In genomic region chr1:116855220-116855619, GRCh38 we compare ENCODE assay signal across 9 cellular contexts. TPM values are rescaled to one million over a fixed set of nuclear protein-coding genes. Genes with fewer than 3 reads are reported as not detected.
DNase-seq lines count a peak whose midpoint lies in the region; ATAC-seq, FAIRE-seq and TF ChIP-seq lines count a peak whose summit lies in the region.
"Had no signal": no experiment of that assay in that cellular context is flagged by ENCODE, and none has a peak within 500 bp of the region (broad histone marks: within the 10 kb centered on the region; RNA-seq: fewer than 3 reads in every experiment).

No MANE protein-coding gene starts in this region.

- no peak for DNase-seq in A549 (ENCODE audit: low read depth in 1 of 2, low spot score in 1 of 2)
- peak; percentile 80 for DNase-seq in M059J (ENCODE audit: low read depth)
- DNase-seq in K562 (ENCODE audit: extremely low read depth in 1 of 4, low spot score in 3 of 4), result no peak
- DNase-seq in mesenchymal stem cell, result peak; percentile 47
- no peak for DNase-seq in COR-L47 (lab: John Stamatoyannopoulos, UW)

- H3K4me3 ChIP-seq in A549, result no peak overlapping the region
- no peak overlapping the region for H3K4me3 ChIP-seq in K562
- H3K4me3 ChIP-seq in mesenchymal stem cell (ENCODE audit: insufficient read depth in 1 of 2, low read depth in 1 of 2, low read length in 2 of 2), result peak overlapping the region in 1 of 2 experiments; percentile 31
- H3K4me3 ChIP-seq: HAP-1 had no signal

- H3K9me1 ChIP-seq in K562 (ENCODE audit: control insufficient read depth, insufficient read depth, low read length), result no peaks in the 10 kb centered on the region

- H3K79me2 ChIP-seq in K562 (ENCODE audit: control insufficient read depth, insufficient read depth, low read length), result no peaks in the 10 kb centered on the region

- H3K4me1 ChIP-seq in A549, result peaks cover 35% of the 10 kb centered on the region
- H3K4me1 ChIP-seq in K562 (replicated peaks in 1 of 2; ENCODE audit: control insufficient read depth in 2 of 2, insufficient read depth in 2 of 2, low read length in 2 of 2), result peaks cover 0 to 13% of the 10 kb centered on the region in 2 experiments; a peak in 3 of 5 replicates
- peaks cover 18% of the 10 kb centered on the region for H3K4me1 ChIP-seq in mesenchymal stem cell (ENCODE audit: control insufficient read depth, insufficient read depth, low read depth, low read length)

- H3K9me3 ChIP-seq in A549, result no peaks in the 10 kb centered on the region
- H3K9me3 ChIP-seq in K562 (replicated peaks; ENCODE audit: control insufficient read depth, insufficient read depth, low read depth, low read length), result no peaks in the 10 kb centered on the region
- H3K9me3 ChIP-seq in mesenchymal stem cell (ENCODE audit: control insufficient read depth, low read length), result no peaks in the 10 kb centered on the region
- H3K9me3 ChIP-seq: HAP-1 had no signal

- peak overlapping the region in 1 of 2 experiments; percentile 9 for H3K4ac ChIP-seq in mesenchymal stem cell (ENCODE audit: low read depth in 1 of 2, low read length in 2 of 2)

- H2BK12ac ChIP-seq in mesenchymal stem cell (ENCODE audit: low read length in 2 of 2), result peak overlapping the region; percentile 82 to 92

- H2AK5ac ChIP-seq in mesenchymal stem cell (ENCODE audit: low read length, severe bottlenecking), result peak overlapping the region; percentile 84

- peak overlapping the region; percentile 71 for H2BK120ac ChIP-seq in mesenchymal stem cell (ENCODE audit: low read depth, low read length)

- 47% methylated on average over 5 of the region's 5 CpGs for WGBS in A549 (ENCODE audit: missing lambda C conversion rate)
- 46% methylated on average over 5 of the region's 5 CpGs for WGBS in K562 (ENCODE audit: insufficient coverage, low coverage, missing lambda C conversion rate)
- 47% methylated on average over 4 of the region's 5 CpGs for WGBS in mesenchymal stem cell

- peak overlapping the region; percentile 3; the same call in 1 of the 2 replicates for H2AFZ ChIP-seq in K562 (ENCODE audit: low read depth, low read length)
- no peak overlapping the region for H2AFZ ChIP-seq in mesenchymal stem cell (ENCODE audit: low read depth, low read length)

- H3K4me2 ChIP-seq in A549 (peak overlapping the region; percentile 82), K562 (ENCODE audit: insufficient read depth, low read length) (no peak overlapping the region), mesenchymal stem cell (ENCODE audit: low read length, poor library complexity, severe bottlenecking) (no peak overlapping the region)

- no peak for TF ChIP-seq EP300 in A549 (IDR thresholded peaks at IDR 0.05)
- TF ChIP-seq EP300 in K562 (IDR thresholded peaks at IDR 0.05; ENCODE audit: low read length), result no peak

- POLR2A ChIA-PET in A549 (lab: Yijun Ruan, JAX) (no interaction called here), K562 (lab: Yijun Ruan, JAX) (interaction anchor here (0.6 to 2.0 kb wide), 4 partner anchors 9 to 24 kb away, joined by 3 to 7 read pairs (median 4); no protein-coding TSS in a partner anchor)

- H3K18ac ChIP-seq in mesenchymal stem cell (ENCODE audit: low read depth in 1 of 2, low read length in 2 of 2), result peak overlapping the region; percentile 26 to 71

- no peak for FAIRE-seq in A549 (lab: Jason Lieb, UNC)
- FAIRE-seq in K562 (lab: Jason Lieb, UNC), result no peak

- H4K20me1 ChIP-seq in K562 (replicated peaks; ENCODE audit: control insufficient read depth, insufficient read depth, low read length), result no peaks in the 10 kb centered on the region

- H3K9ac ChIP-seq in K562 (ENCODE audit: insufficient read depth in 1 of 2, low read depth in 2 of 2, low read length in 2 of 2) (peak overlapping the region in 1 of 2 experiments; percentile 24; a peak in 1 of 4 replicates), mesenchymal stem cell (ENCODE audit: low read length) (peak overlapping the region; percentile 31)

- no peak overlapping the region for H3K23ac ChIP-seq in mesenchymal stem cell (ENCODE audit: low read length in 2 of 2)

- no peak for TF ChIP-seq POLR2A in A549 (IDR thresholded peaks at IDR 0.05; ENCODE audit: low read length)
- no peak for TF ChIP-seq POLR2A in K562 (conservative IDR thresholded peaks at IDR 0.05)

- intact Hi-C loops in K562 (cut with micrococcal nuclease), result loop anchor here (10.0 kb wide), 1 partner anchor 200 kb away; no protein-coding TSS in a partner anchor

- no peaks in the 10 kb centered on the region for H3K79me1 ChIP-seq in mesenchymal stem cell (replicated peaks; ENCODE audit: low read length, poor library complexity, severe bottlenecking)

- H4K91ac ChIP-seq in mesenchymal stem cell (ENCODE audit: low read length), result peak overlapping the region; percentile 57

- no TSS peak for BruUV-seq in K562 (replicated peaks; lab: Mats Ljungman, UMichigan)

- ATAC-seq in A549, result no peak
- ATAC-seq in K562, result no peak; the same call in 1 of the 3 replicates
- ATAC-seq in GM21737 (IDR thresholded peaks at IDR 0.05; ENCODE audit: unreplicated experiment), result no peak
- no peak for ATAC-seq in GM21619 (IDR thresholded peaks at IDR 0.05; ENCODE audit: unreplicated experiment)
- no peak for ATAC-seq in GM21717 (IDR thresholded peaks at IDR 0.05; ENCODE audit: unreplicated experiment)

- in situ Hi-C loops in K562 (cut with MboI), result no loop called here

- H3K36me3 ChIP-seq in K562 (ENCODE audit: control insufficient read depth, insufficient read depth, low read length), result no peaks in the 10 kb centered on the region
- H3K36me3 ChIP-seq in mesenchymal stem cell (ENCODE audit: control insufficient read depth in 1 of 2, insufficient read depth in 2 of 2, low read depth in 1 of 2, low read length in 2 of 2), result no peaks in the 10 kb centered on the region
- H3K36me3 ChIP-seq: HAP-1 had no signal

- H3K27me3 ChIP-seq in K562 (ENCODE audit: control insufficient read depth in 2 of 2, insufficient read depth in 2 of 2, low read length in 2 of 2), result no peaks in the 10 kb centered on the region
- peaks cover 0 to 5% of the 10 kb centered on the region in 2 experiments for H3K27me3 ChIP-seq in mesenchymal stem cell (ENCODE audit: control insufficient read depth in 1 of 2, insufficient read depth in 1 of 2, low read length in 2 of 2)

- CTCF ChIA-PET in A549 (lab: Yijun Ruan, JAX) (interaction anchor here (1.1 to 1.5 kb wide), 4 partner anchors 15 to 193 kb away, joined by 3 read pairs; no protein-coding TSS in a partner anchor), K562 (lab: Yijun Ruan, JAX; ENCODE audit: low intra/inter-chr PET ratio) (no interaction called here)

- H3K14ac ChIP-seq in mesenchymal stem cell (ENCODE audit: low read length in 2 of 2), result no peak overlapping the region

- TF ChIP-seq RAD21 in A549 (conservative IDR thresholded peaks at IDR 0.05 in 1 of 2, IDR thresholded peaks at IDR 0.05 in 1 of 2) (no peak), K562 (CRISPR knock-in tag; conservative IDR thresholded peaks at IDR 0.05 in 1 of 2, IDR thresholded peaks at IDR 0.05 in 1 of 2) (no peak)

- TF ChIP-seq CTCF in A549 (IDR thresholded peaks at IDR 0.05) (no peak), K562 (IDR thresholded peaks at IDR 0.05 in 2 of 3, conservative IDR thresholded peaks at IDR 0.05 in 1 of 3; ENCODE audit: insufficient read depth in 2 of 3, low read depth in 1 of 3, low read length in 3 of 3) (no peak)

- peak overlapping the region; percentile 66 for H4K8ac ChIP-seq in mesenchymal stem cell (ENCODE audit: low read length)

- no peak overlapping the region for H2BK5ac ChIP-seq in mesenchymal stem cell (ENCODE audit: low read depth, low read length, poor library complexity, severe bottlenecking)

- H3K27ac ChIP-seq in A549 (peak overlapping the region; percentile 75 to 86; a peak in 5 of 6 replicates), K562 (ENCODE audit: extremely low read depth, low read depth, low read length) (no peak overlapping the region), mesenchymal stem cell (ENCODE audit: low read length, poor library complexity, severe bottlenecking) (peak overlapping the region; percentile 93)

- peak overlapping the region; percentile 34 for H2BK15ac ChIP-seq in mesenchymal stem cell (ENCODE audit: low read depth, poor library complexity, severe bottlenecking)

TF ChIP-seq in A549, 52 proteins besides CTCF, POLR2A, EP300 and RAD21 (continues in another document):
- TF ChIP-seq MYC (IDR thresholded peaks at IDR 0.05; ENCODE audit: borderline replicate concordance, low read length), result no peak
- no peak for TF ChIP-seq PHF8 (IDR thresholded peaks at IDR 0.05; ENCODE audit: borderline replicate concordance, low read depth)
- no peak for TF ChIP-seq BHLHE40 (IDR thresholded peaks at IDR 0.05; ENCODE audit: low read depth, low read length)

TF ChIP-seq in K562, 482 proteins besides CTCF, POLR2A, EP300 and RAD21 (continues in another document):
- TF ChIP-seq FOXM1 (IDR thresholded peaks at IDR 0.05; ENCODE audit: low read depth) (no peak), FOXM1 (CRISPR knock-in tag; IDR thresholded peaks at IDR 0.05; ENCODE audit: low read depth) (no peak), DDX20 (tag; IDR thresholded peaks at IDR 0.05; ENCODE audit: low read depth) (no peak), DIDO1 (tag; IDR thresholded peaks at IDR 0.05; ENCODE audit: low read depth) (no peak)

RNA-seq across cellular contexts. Expression of gene PTGFRN, which starts 54.5 kb away (rescaled TPM):
- polyA plus RNA-seq in A549 (2011; rRNA removed) (39.0 and 51.1 TPM in 2 replicates), A549 (2017; fragmentation: RNase III; extraction: RNeasy Plus Mini Kit Qiagen cat#74134 plus additional on column Dnase treatment) (13.7 to 17.4 TPM (median 16.7 TPM) in 3 replicates), K562 (2011; rRNA removed) (25.7 and 25.8 TPM in 2 replicates), K562 (2014; fragmentation: Illumina TruSeq; extraction: Trizol) (21.0 and 21.3 TPM in 2 replicates), K562 (2014; fragmentation: Nextera tagmentation; extraction: Ambion mirVana) (10 to 100 TPM; 17.3 to 26.5 TPM), K562 (2014; rRNA removed) (19.4 and 28.1 TPM in 2 replicates)
- 8.4 and 9.1 TPM in 2 replicates for polyA plus RNA-seq in A549 (2012; cell fraction: cytosol; rRNA removed)
- 9.5 and 16.5 TPM in 2 replicates for polyA plus RNA-seq in A549 (2012; cell fraction: nucleus; rRNA removed)
- polyA minus RNA-seq in A549 (2011; rRNA and poly(A)+ RNA removed), result 29.9 and 37.2 TPM in 2 replicates
- 61.9 and 144 TPM in 2 replicates for total RNA-seq in M059J (2014; rRNA removed; shearing (Covaris generic))
- 38.9 and 44.3 TPM in 2 replicates for total RNA-seq in K562 (2011; cell fraction: chromatin; rRNA removed; ENCODE audit: low replicate concordance)
- 39.0 and 41.6 TPM in 2 replicates for total RNA-seq in K562 (2011; cell fraction: nucleolus; rRNA removed)
- 49.9 and 52.4 TPM in 2 replicates for total RNA-seq in K562 (2011; cell fraction: nucleoplasm; rRNA removed)
- total RNA-seq in K562 (2014; rRNA removed) (22.4 and 26.2 TPM in 2 replicates), K562 (2014; rRNA removed; fragmentation: Illumina TruSeq; extraction: Trizol) (22.5 and 24.9 TPM in 2 replicates), K562 (2015; rRNA removed; fragmentation: Illumina TruSeq; extraction: Trizol) (26.2 and 27.1 TPM in 2 replicates), K562 (2021) (29.7 and 33.1 TPM in 2 replicates)
- polyA plus RNA-seq in K562 (2011; cell fraction: cytosol; rRNA removed), result 14.4 and 19.7 TPM in 2 replicates
- polyA plus RNA-seq in K562 (2011; cell fraction: nucleus; rRNA removed), result 16.7 and 18.7 TPM in 2 replicates
- 26.2 and 27.1 TPM in 2 replicates for polyA plus RNA-seq in K562 (2012)
- polyA minus RNA-seq in K562 (2011; rRNA and poly(A)+ RNA removed), result 36.8 and 45.4 TPM in 2 replicates
- polyA minus RNA-seq in K562 (2011; cell fraction: cytosol; rRNA and poly(A)+ RNA removed), result 24.8 and 26.2 TPM in 2 replicates
- polyA minus RNA-seq in K562 (2011; cell fraction: nucleus; rRNA and poly(A)+ RNA removed), result 20.2 and 29.7 TPM in 2 replicates
- 73.6 TPM for polyA plus RNA-seq in mesenchymal stem cell (2013, experiment 1 of 2)
- 75.7 TPM for polyA plus RNA-seq in mesenchymal stem cell (2013, experiment 2 of 2)

Comparison
In these comparisons a context has a peak if more than half of its experiments do, and no peak if none do; other contexts are left out.
1. DNase-seq: peak in M059J (single experiment) and mesenchymal stem cell (single experiment); none in A549 (0 of 2), K562 (0 of 4) and COR-L47 (single experiment).